ENCODE assay signal across 2 cellular contexts in the genomic region with DNA sequence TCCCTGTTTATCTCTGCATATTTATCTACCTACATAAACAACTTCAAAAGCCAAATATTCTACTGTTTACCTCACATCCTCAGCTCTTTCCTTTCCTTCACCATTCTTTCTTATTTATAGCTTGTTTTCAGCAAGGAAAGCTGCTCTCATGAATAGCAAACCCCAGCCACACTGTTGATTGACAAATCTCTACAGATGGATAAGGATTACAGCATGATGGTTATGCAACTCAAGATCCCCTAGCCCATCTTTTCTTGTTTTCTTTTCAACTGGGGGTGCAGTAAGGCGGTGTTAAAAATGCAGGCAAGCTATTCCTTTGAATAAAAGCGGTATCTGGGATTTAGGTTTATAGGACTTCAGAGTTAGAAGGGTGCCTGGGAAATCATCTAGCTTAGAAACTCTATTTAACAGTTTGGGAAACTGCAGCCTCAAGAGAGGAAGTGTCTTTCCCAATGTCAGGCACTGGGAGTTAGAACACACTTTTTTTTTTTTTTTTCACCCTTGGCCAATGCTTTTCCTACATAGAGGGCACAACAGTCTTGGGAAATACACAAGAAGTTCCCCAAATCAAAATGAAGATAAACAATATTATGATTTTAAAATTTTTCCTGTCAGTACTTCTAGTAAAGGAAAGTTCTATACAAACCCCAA.
TF ChIP-seq lines count a peak whose summit lies in the region.

No MANE protein-coding gene starts in this region.

TF ChIP-seq in A549, 52 proteins besides CTCF, POLR2A, EP300 and RAD21 (continued from another document):
- no peak for TF ChIP-seq HEYL (CRISPR knock-in tag; IDR thresholded peaks at IDR 0.05)
- no peak for TF ChIP-seq NFE2L2 (conservative IDR thresholded peaks at IDR 0.05; ENCODE audit: low read length)
- TF ChIP-seq RFX5 (IDR thresholded peaks at IDR 0.05), result no peak
- no peak for TF ChIP-seq ZNF302 (CRISPR knock-in tag; IDR thresholded peaks at IDR 0.05)
- TF ChIP-seq CBX2 (IDR thresholded peaks at IDR 0.05; ENCODE audit: borderline replicate concordance, low read depth), result no peak
- TF ChIP-seq FOSL2 (IDR thresholded peaks at IDR 0.05), result no peak
- TF ChIP-seq FOSL2 (CRISPR knock-in tag; IDR thresholded peaks at IDR 0.05), result no peak
- TF ChIP-seq KDM5A (IDR thresholded peaks at IDR 0.05), result no peak
- TF ChIP-seq, protein P1, sequence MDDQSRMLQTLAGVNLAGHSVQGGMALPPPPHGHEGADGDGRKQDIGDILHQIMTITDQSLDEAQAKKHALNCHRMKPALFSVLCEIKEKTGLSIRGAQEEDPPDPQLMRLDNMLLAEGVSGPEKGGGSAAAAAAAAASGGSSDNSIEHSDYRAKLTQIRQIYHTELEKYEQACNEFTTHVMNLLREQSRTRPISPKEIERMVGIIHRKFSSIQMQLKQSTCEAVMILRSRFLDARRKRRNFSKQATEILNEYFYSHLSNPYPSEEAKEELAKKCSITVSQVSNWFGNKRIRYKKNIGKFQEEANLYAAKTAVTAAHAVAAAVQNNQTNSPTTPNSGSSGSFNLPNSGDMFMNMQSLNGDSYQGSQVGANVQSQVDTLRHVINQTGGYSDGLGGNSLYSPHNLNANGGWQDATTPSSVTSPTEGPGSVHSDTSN (IDR thresholded peaks at IDR 0.05), result no peak
- no peak for TF ChIP-seq PHF8 (IDR thresholded peaks at IDR 0.05; ENCODE audit: borderline replicate concordance, low read depth)
- no peak for TF ChIP-seq HOXA7 (CRISPR knock-in tag; IDR thresholded peaks at IDR 0.05)
- TF ChIP-seq, protein P2, sequence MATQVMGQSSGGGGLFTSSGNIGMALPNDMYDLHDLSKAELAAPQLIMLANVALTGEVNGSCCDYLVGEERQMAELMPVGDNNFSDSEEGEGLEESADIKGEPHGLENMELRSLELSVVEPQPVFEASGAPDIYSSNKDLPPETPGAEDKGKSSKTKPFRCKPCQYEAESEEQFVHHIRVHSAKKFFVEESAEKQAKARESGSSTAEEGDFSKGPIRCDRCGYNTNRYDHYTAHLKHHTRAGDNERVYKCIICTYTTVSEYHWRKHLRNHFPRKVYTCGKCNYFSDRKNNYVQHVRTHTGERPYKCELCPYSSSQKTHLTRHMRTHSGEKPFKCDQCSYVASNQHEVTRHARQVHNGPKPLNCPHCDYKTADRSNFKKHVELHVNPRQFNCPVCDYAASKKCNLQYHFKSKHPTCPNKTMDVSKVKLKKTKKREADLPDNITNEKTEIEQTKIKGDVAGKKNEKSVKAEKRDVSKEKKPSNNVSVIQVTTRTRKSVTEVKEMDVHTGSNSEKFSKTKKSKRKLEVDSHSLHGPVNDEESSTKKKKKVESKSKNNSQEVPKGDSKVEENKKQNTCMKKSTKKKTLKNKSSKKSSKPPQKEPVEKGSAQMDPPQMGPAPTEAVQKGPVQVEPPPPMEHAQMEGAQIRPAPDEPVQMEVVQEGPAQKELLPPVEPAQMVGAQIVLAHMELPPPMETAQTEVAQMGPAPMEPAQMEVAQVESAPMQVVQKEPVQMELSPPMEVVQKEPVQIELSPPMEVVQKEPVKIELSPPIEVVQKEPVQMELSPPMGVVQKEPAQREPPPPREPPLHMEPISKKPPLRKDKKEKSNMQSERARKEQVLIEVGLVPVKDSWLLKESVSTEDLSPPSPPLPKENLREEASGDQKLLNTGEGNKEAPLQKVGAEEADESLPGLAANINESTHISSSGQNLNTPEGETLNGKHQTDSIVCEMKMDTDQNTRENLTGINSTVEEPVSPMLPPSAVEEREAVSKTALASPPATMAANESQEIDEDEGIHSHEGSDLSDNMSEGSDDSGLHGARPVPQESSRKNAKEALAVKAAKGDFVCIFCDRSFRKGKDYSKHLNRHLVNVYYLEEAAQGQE (IDR thresholded peaks at IDR 0.05), result no peak
- TF ChIP-seq FOSB (CRISPR knock-in tag; IDR thresholded peaks at IDR 0.05), result no peak
- TF ChIP-seq CHD4 (IDR thresholded peaks at IDR 0.05; ENCODE audit: borderline replicate concordance), result no peak
- TF ChIP-seq, protein P3, sequence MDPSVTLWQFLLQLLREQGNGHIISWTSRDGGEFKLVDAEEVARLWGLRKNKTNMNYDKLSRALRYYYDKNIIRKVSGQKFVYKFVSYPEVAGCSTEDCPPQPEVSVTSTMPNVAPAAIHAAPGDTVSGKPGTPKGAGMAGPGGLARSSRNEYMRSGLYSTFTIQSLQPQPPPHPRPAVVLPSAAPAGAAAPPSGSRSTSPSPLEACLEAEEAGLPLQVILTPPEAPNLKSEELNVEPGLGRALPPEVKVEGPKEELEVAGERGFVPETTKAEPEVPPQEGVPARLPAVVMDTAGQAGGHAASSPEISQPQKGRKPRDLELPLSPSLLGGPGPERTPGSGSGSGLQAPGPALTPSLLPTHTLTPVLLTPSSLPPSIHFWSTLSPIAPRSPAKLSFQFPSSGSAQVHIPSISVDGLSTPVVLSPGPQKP (IDR thresholded peaks at IDR 0.05; ENCODE audit: low read depth, low read length), result no peak
- no peak for TF ChIP-seq NR3C1 (IDR thresholded peaks at IDR 0.05)
- TF ChIP-seq JUN (IDR thresholded peaks at IDR 0.05), result no peak
- no peak for TF ChIP-seq USF2 (IDR thresholded peaks at IDR 0.05)

TF ChIP-seq in endothelial cell of umbilical vein, 7 proteins besides CTCF, POLR2A, EP300 and RAD21 (continued from another document):
- TF ChIP-seq FOS (IDR thresholded peaks at IDR 0.05; ENCODE audit: borderline replicate concordance, insufficient read depth, low read length) (no peak), POLR2AphosphoS5 (IDR thresholded peaks at IDR 0.05; ENCODE audit: insufficient read depth, low read depth, low read length) (no peak), EZH2 (IDR thresholded peaks at IDR 0.05; ENCODE audit: borderline replicate concordance, low read depth, low read length, severe bottlenecking) (no peak), MYC (IDR thresholded peaks at IDR 0.05; ENCODE audit: low read depth, low read length) (no peak)
TF ChIP-seq in endothelial cell of umbilical vein: peak in this region for 0.
